Comparison of ENCODE assay signal across 17 cellular contexts in genomic region chr7:16747095-16747494, GRCh38. TPM values are rescaled to one million over a fixed set of nuclear protein-coding genes. Genes with fewer than 3 reads are reported as not detected.
A peak's percentile ranks its signal among the peaks of the same experiment; 100 is the strongest.
DNase-seq lines count a peak whose midpoint lies in the region; ATAC-seq and TF ChIP-seq lines count a peak whose summit lies in the region.
"Had no signal": no experiment of that assay in that cellular context is flagged by ENCODE, and none has a peak within 500 bp of the region (broad histone marks: within the 10 kb centered on the region; RNA-seq: fewer than 3 reads in every experiment).

No MANE protein-coding gene starts in this region.

- WGBS in upper lobe of left lung, 2 donors: 53 to 84% methylated on average over 1 of the region's 1 CpG

- H3K4me1 Mint-ChIP-seq in activated T-helper 1 cell treated with anti-CD3 and anti-CD28 coated beads, Interleukin-12 subunit alpha, Interleukin-12 subunit beta, Interleukin-2, Interleukin-4 antibody, amounts not matched to agents 30 ng/mL and 10 ng/mL and 1 ng/mL, durations not matched to agents 14 hours and 24 hours and 36 hours (ENCODE audit: low read depth): no peaks in the 10 kb centered on the region

- no peak for ATAC-seq in upper lobe of left lung (ENCODE audit: low FRiP score in 2 of 2)
- ATAC-seq: CD8-positive, alpha-beta T cell had no signal

- no peaks in the 10 kb centered on the region for H3K36me3 Mint-ChIP-seq in activated T-helper 1 cell treated with anti-CD3 and anti-CD28 coated beads, Interleukin-12 subunit alpha, Interleukin-12 subunit beta, Interleukin-2, Interleukin-4 antibody, amounts not matched to agents 30 ng/mL and 10 ng/mL and 1 ng/mL, durations not matched to agents 14 hours and 24 hours and 36 hours (ENCODE audit: low read depth)
- H3K36me3 Mint-ChIP-seq: CD8-positive, alpha-beta T cell had no signal

- H3K4me3 Mint-ChIP-seq in activated T-helper 1 cell treated with anti-CD3 and anti-CD28 coated beads, Interleukin-12 subunit alpha, Interleukin-12 subunit beta, Interleukin-2, Interleukin-4 antibody, amounts not matched to agents 30 ng/mL and 10 ng/mL and 1 ng/mL, durations not matched to agents 14 hours and 24 hours and 36 hours: no peak overlapping the region
- H3K4me3 Mint-ChIP-seq: CD8-positive, alpha-beta T cell had no signal

- DNase-seq in AG10803 (ENCODE audit: low read depth) (peak; percentile 53), GM03348 (ENCODE audit: low spot score) (peak; percentile 26), fibroblast of pulmonary artery (ENCODE audit: low read depth) (peak; percentile 56), myocyte (ENCODE audit: low read depth) (peak; percentile 84), NOMO-1 treated with dmso at 0.1 percent for 144 hours (lab: John Stamatoyannopoulos, UW; ENCODE audit: unreplicated experiment) (no peak), upper lobe of left lung (no peak)
- no peak for DNase-seq in activated T-helper 1 cell treated with anti-CD3 and anti-CD28 coated beads, Interleukin-12 subunit alpha, Interleukin-12 subunit beta, Interleukin-2, Interleukin-4 antibody, amounts not matched to agents 30 ng/mL and 10 ng/mL and 1 ng/mL, durations not matched to agents 14 hours and 24 hours and 36 hours (ENCODE audit: low spot score)
- DNase-seq: ACHN; CD8-positive, alpha-beta T cell; KG1; NCI-H1105 treated with DMSO at 0.1 percent for 48 hours; NCI-H1930; NCI-H526; SHP77 had no signal

- no peak overlapping the region for H3K27ac ChIP-seq in upper lobe of left lung

- H3K9me3 Mint-ChIP-seq in activated T-helper 1 cell treated with anti-CD3 and anti-CD28 coated beads, Interleukin-12 subunit alpha, Interleukin-12 subunit beta, Interleukin-2, Interleukin-4 antibody, amounts not matched to agents 30 ng/mL and 10 ng/mL and 1 ng/mL, durations not matched to agents 14 hours and 24 hours and 36 hours: no peaks in the 10 kb centered on the region
- H3K9me3 Mint-ChIP-seq: CD8-positive, alpha-beta T cell had no signal

- H3K27me3 ChIP-seq in upper lobe of left lung: no peaks in the 10 kb centered on the region

- H3K4me1 ChIP-seq in upper lobe of left lung: peaks cover 0 to 6% (median 4%) of the 10 kb centered on the region in 4 donors

- intact Hi-C loops in activated T-helper 1 cell treated with anti-CD3 and anti-CD28 coated beads, Interleukin-12 subunit alpha, Interleukin-12 subunit beta, Interleukin-2, Interleukin-4 antibody, amounts not matched to agents 30 ng/mL and 10 ng/mL and 1 ng/mL, durations not matched to agents 14 hours and 24 hours and 36 hours (cut with micrococcal nuclease): no loop called here

- H3K4me3 ChIP-seq in AG10803 (ENCODE audit: low read length) (no peak overlapping the region), fibroblast of pulmonary artery (replicated peaks; ENCODE audit: low read depth, low read length) (no peak overlapping the region), upper lobe of left lung (no peak overlapping the region)

- no peak overlapping the region for H3K27ac Mint-ChIP-seq in activated T-helper 1 cell treated with anti-CD3 and anti-CD28 coated beads, Interleukin-12 subunit alpha, Interleukin-12 subunit beta, Interleukin-2, Interleukin-4 antibody, amounts not matched to agents 30 ng/mL and 10 ng/mL and 1 ng/mL, durations not matched to agents 14 hours and 24 hours and 36 hours
- H3K27ac Mint-ChIP-seq: CD8-positive, alpha-beta T cell had no signal

- no peak for TF ChIP-seq POLR2A in upper lobe of left lung (IDR thresholded peaks at IDR 0.05)

- H3K27me3 Mint-ChIP-seq in activated T-helper 1 cell treated with anti-CD3 and anti-CD28 coated beads, Interleukin-12 subunit alpha, Interleukin-12 subunit beta, Interleukin-2, Interleukin-4 antibody, amounts not matched to agents 30 ng/mL and 10 ng/mL and 1 ng/mL, durations not matched to agents 14 hours and 24 hours and 36 hours (ENCODE audit: insufficient read depth): peaks cover 14% of the 10 kb centered on the region

- H3K9me3 ChIP-seq in upper lobe of left lung: no peaks in the 10 kb centered on the region

- TF ChIP-seq EP300 in upper lobe of left lung (IDR thresholded peaks at IDR 0.05): no peak

- no peaks in the 10 kb centered on the region for H3K36me3 ChIP-seq in upper lobe of left lung

- TF ChIP-seq CTCF in AG10803 (conservative IDR thresholded peaks at IDR 0.05; ENCODE audit: low read length) (no peak), fibroblast of pulmonary artery (IDR thresholded peaks at IDR 0.05; ENCODE audit: low read length, missing control alignments) (no peak), upper lobe of left lung (IDR thresholded peaks at IDR 0.05) (no peak)

RNA-seq across cellular contexts. Expression of gene TSPAN13, which starts 6.5 kb away (rescaled TPM):
- 9.4 and 14.8 TPM in 2 replicates for total RNA-seq in myocyte
- 3.5 TPM for polyA plus RNA-seq in myocyte (2012)
- 0.96 and 1.3 TPM in 2 replicates for total RNA-seq in activated T-helper 1 cell treated with anti-CD3 and anti-CD28 coated beads, Interleukin-12 subunit alpha, Interleukin-12 subunit beta, Interleukin-2, Interleukin-4 antibody, amounts not matched to agents 30 ng/mL and 10 ng/mL and 1 ng/mL, durations not matched to agents 14 hours and 24 hours and 36 hours
- 100 to 1,000 TPM in 4 of 6 donors, 10 to 100 TPM in 2; 16.8 to 178 (median 139) TPM for total RNA-seq in upper lobe of left lung

RNA-seq across cellular contexts. Expression of gene AGR2, which starts 57.7 kb away (rescaled TPM):
- total RNA-seq in myocyte: not detected in 2 replicates
- not detected for polyA plus RNA-seq in myocyte (2012)
- total RNA-seq in activated T-helper 1 cell treated with anti-CD3 and anti-CD28 coated beads, Interleukin-12 subunit alpha, Interleukin-12 subunit beta, Interleukin-2, Interleukin-4 antibody, amounts not matched to agents 30 ng/mL and 10 ng/mL and 1 ng/mL, durations not matched to agents 14 hours and 24 hours and 36 hours: not detected in 2 replicates
- 100 to 1,000 TPM in 1 of 6 donors, 10 to 100 TPM in 4, 1 to 10 TPM in 1; 6.3 to 126 (median 44.8) TPM for total RNA-seq in upper lobe of left lung
- total RNA-seq: CD8-positive, alpha-beta T cell; Daoy; H1 had no signal
- polyA plus RNA-seq: BJ, H1 had no signal

Comparison
In these comparisons a context has a peak if more than half of its experiments do, and no peak if none do; other contexts are left out.
1. DNase-seq: peak in AG10803 (single experiment), GM03348 (single experiment), fibroblast of pulmonary artery (single experiment) and myocyte (single experiment); none in NOMO-1 treated with dmso at 0.1 percent for 144 hours (single experiment), activated T-helper 1 cell treated with anti-CD3 and anti-CD28 coated beads, Interleukin-12 subunit alpha, Interleukin-12 subunit beta, Interleukin-2, Interleukin-4 antibody, amounts not matched to agents 30 ng/mL and 10 ng/mL and 1 ng/mL, durations not matched to agents 14 hours and 24 hours and 36 hours (single experiment) and upper lobe of left lung (0 of 2).